9 cellular contexts compared by ENCODE assay signal in genomic region chr18:79944126-79944731, GRCh38. TPM values are rescaled to one million over a fixed set of nuclear protein-coding genes. Genes with fewer than 3 reads are reported as not detected.
DNase-seq lines count a peak whose midpoint lies in the region; ATAC-seq and TF ChIP-seq lines count a peak whose summit lies in the region.
"Had no signal": no experiment of that assay in that cellular context is flagged by ENCODE, and none has a peak within 500 bp of the region (broad histone marks: within the 10 kb centered on the region; RNA-seq: fewer than 3 reads in every experiment).

No MANE protein-coding gene starts in this region.

- POLR2A ChIA-PET in HEK293T (lab: Yijun Ruan, JAX) = no interaction called here

- H3K36me3 Mint-ChIP-seq in activated naive CD4-positive, alpha-beta T cell treated with anti-CD3 and anti-CD28 coated beads, Interleukin-2, amount 10 ng/mL, durations not matched to agents 7 days and 5 days = peaks cover 35% of the 10 kb centered on the region

- TF ChIP-seq CTCF in choroid plexus epithelial cell (conservative IDR thresholded peaks at IDR 0.05; ENCODE audit: low read depth, low read length) = no peak
- no peak for TF ChIP-seq CTCF in thyroid gland (IDR thresholded peaks at IDR 0.05)

- H3K36me3 ChIP-seq in thyroid gland = peaks cover 17 to 27% of the 10 kb centered on the region in 2 donors
- H3K36me3 ChIP-seq: uterus had no signal

- no peak overlapping the region for H3K4me3 ChIP-seq in choroid plexus epithelial cell (ENCODE audit: low read depth, low read length)
- H3K4me3 ChIP-seq in thyroid gland (replicated peaks in 1 of 3) = no peak overlapping the region
- H3K4me3 ChIP-seq: uterus had no signal

- peaks cover 34% of the 10 kb centered on the region for H3K4me1 Mint-ChIP-seq in activated naive CD4-positive, alpha-beta T cell treated with anti-CD3 and anti-CD28 coated beads, Interleukin-2, amount 10 ng/mL, durations not matched to agents 7 days and 5 days

- CTCF ChIA-PET in activated naive CD4-positive, alpha-beta T cell treated with anti-CD3 and anti-CD28 coated beads, Interleukin-2, amount 10 ng/mL, durations not matched to agents 7 days and 5 days (lab: Charles Lee) = no interaction called here
- CTCF ChIA-PET in HEK293T (lab: Yijun Ruan, JAX) = no interaction called here

- TF ChIP-seq POLR2A in thyroid gland (IDR thresholded peaks at IDR 0.05) = no peak

- no peaks in the 10 kb centered on the region for H3K27me3 Mint-ChIP-seq in activated naive CD4-positive, alpha-beta T cell treated with anti-CD3 and anti-CD28 coated beads, Interleukin-2, amount 10 ng/mL, durations not matched to agents 7 days and 5 days

- peak; percentile 42 for DNase-seq in activated naive CD4-positive, alpha-beta T cell treated with anti-CD3 and anti-CD28 coated beads, Interleukin-2, amount 10 ng/mL, durations not matched to agents 7 days and 5 days
- no peak for DNase-seq in activated naive CD4-positive, alpha-beta T cell (lab: John Stamatoyannopoulos, UW)
- DNase-seq in NCI-H2081 (lab: John Stamatoyannopoulos, UW) = peak; percentile 77 to 87
- peak; percentile 93 for DNase-seq in choroid plexus epithelial cell (ENCODE audit: low read depth)
- peak in 1 of 2 donors; percentile 2 for DNase-seq in thyroid gland
- no peak for DNase-seq in HEK293T (ENCODE audit: extremely low spot score)
- no peak for DNase-seq in NCI-H748 treated with DMSO at 0.1 percent for 48 hours (lab: John Stamatoyannopoulos, UW)

- H3K9me3 ChIP-seq in thyroid gland = no peaks in the 10 kb centered on the region
- H3K9me3 ChIP-seq: uterus had no signal

- H3K4me3 Mint-ChIP-seq in activated naive CD4-positive, alpha-beta T cell treated with anti-CD3 and anti-CD28 coated beads, Interleukin-2, amount 10 ng/mL, durations not matched to agents 7 days and 5 days = no peak overlapping the region

- 60 to 86% methylated on average over 3 to 11 of the region's 11 CpGs for WGBS in thyroid gland, 2 donors

- no peaks in the 10 kb centered on the region for H3K27me3 ChIP-seq in thyroid gland
- H3K27me3 ChIP-seq: uterus had no signal

- H3K27ac ChIP-seq in thyroid gland = peak overlapping the region in 2 of 3 donors; percentile 91 to 98
- H3K27ac ChIP-seq: uterus had no signal

- ATAC-seq in HG03097 (IDR thresholded peaks at IDR 0.05; ENCODE audit: low FRiP score, unreplicated experiment) = no peak

- peaks cover 67 to 70% of the 10 kb centered on the region in 2 donors for H3K4me1 ChIP-seq in thyroid gland
- H3K4me1 ChIP-seq: uterus had no signal

- no peaks in the 10 kb centered on the region for H3K9me3 Mint-ChIP-seq in activated naive CD4-positive, alpha-beta T cell treated with anti-CD3 and anti-CD28 coated beads, Interleukin-2, amount 10 ng/mL, durations not matched to agents 7 days and 5 days

- no peak overlapping the region for H3K27ac Mint-ChIP-seq in activated naive CD4-positive, alpha-beta T cell treated with anti-CD3 and anti-CD28 coated beads, Interleukin-2, amount 10 ng/mL, durations not matched to agents 7 days and 5 days

- intact Hi-C loops in thyroid gland (cut with DNase I) = no loop called here

TF ChIP-seq in HEK293T, 16 proteins besides CTCF, POLR2A, EP300 and RAD21:
- TF ChIP-seq L3MBTL2 (conservative IDR thresholded peaks at IDR 0.05) (no peak), TARDBP (IDR thresholded peaks at IDR 0.05) (no peak), ELF4 (IDR thresholded peaks at IDR 0.05) (no peak), SUZ12 (IDR thresholded peaks at IDR 0.05) (no peak), CTBP1 (IDR thresholded peaks at IDR 0.05; ENCODE audit: borderline replicate concordance) (no peak), FOXK2 (IDR thresholded peaks at IDR 0.05) (no peak), BHLHE40 (IDR thresholded peaks at IDR 0.05; ENCODE audit: borderline replicate concordance) (no peak), NFRKB (IDR thresholded peaks at IDR 0.05) (no peak), ZNF384 (IDR thresholded peaks at IDR 0.05) (no peak), FOXA1 (IDR thresholded peaks at IDR 0.05) (no peak), FOXM1 (IDR thresholded peaks at IDR 0.05; ENCODE audit: borderline replicate concordance) (no peak), HDGF (IDR thresholded peaks at IDR 0.05; ENCODE audit: borderline replicate concordance) (no peak), ARNT (IDR thresholded peaks at IDR 0.05) (no peak), LEF1 (IDR thresholded peaks at IDR 0.05; ENCODE audit: borderline replicate concordance) (no peak), PKNOX1 (IDR thresholded peaks at IDR 0.05) (no peak)
TF ChIP-seq in HEK293T: peak in this region for 0.

RNA-seq across cellular contexts. Expression of gene SLC66A2, which starts 7.2 kb away (rescaled TPM):
- 100 to 1,000 TPM in 2 of 4 donors, 10 to 100 TPM in 2; 93.5 to 193 (median 100) TPM for total RNA-seq in thyroid gland

RNA-seq across cellular contexts. Expression of gene HSBP1L1, which starts 20.2 kb away (rescaled TPM):
- 10 to 100 TPM; 25.7 to 51.8 (median 39.6) TPM for total RNA-seq in thyroid gland

RNA-seq across cellular contexts. Expression of gene TXNL4A, which starts 44.1 kb away (rescaled TPM):
- total RNA-seq in thyroid gland = 10 to 100 TPM; 22.9 to 37.4 (median 30.2) TPM

Comparison
In these comparisons a context has a peak if more than half of its experiments do, and no peak if none do; other contexts are left out.
1. DNase-seq: peak in activated naive CD4-positive, alpha-beta T cell treated with anti-CD3 and anti-CD28 coated beads, Interleukin-2, amount 10 ng/mL, durations not matched to agents 7 days and 5 days (single experiment), NCI-H2081 (2 of 2) and choroid plexus epithelial cell (single experiment); none in activated naive CD4-positive, alpha-beta T cell (0 of 4), HEK293T (single experiment) and NCI-H748 treated with DMSO at 0.1 percent for 48 hours (single experiment).